ENCODE assay signal across 1 cellular context in genomic region chr1:28648493-28649238, GRCh38.
TF ChIP-seq lines count a peak whose summit lies in the region.

Gene RNU11 (plus strand): TSS chr1:28648600.

TF ChIP-seq in K562, 482 proteins besides CTCF, POLR2A, EP300 and RAD21 (continued from another document and continues in another):
- TF ChIP-seq PATZ1 (CRISPR knock-in tag; IDR thresholded peaks at IDR 0.05; ENCODE audit: borderline replicate concordance) (peak; percentile 97), ZNF609 (CRISPR knock-in tag; IDR thresholded peaks at IDR 0.05; ENCODE audit: borderline replicate concordance) (peak; percentile 93; the same call in 1 of the 2 replicates), ZNF282 (CRISPR knock-in tag; IDR thresholded peaks at IDR 0.05) (no peak), BRD9 (IDR thresholded peaks at IDR 0.05; ENCODE audit: low read depth, partially characterized antibody) (peak; percentile 96), IRF9 (tag; IDR thresholded peaks at IDR 0.05) (peak; percentile 91), ZFP30 (CRISPR knock-in tag; IDR thresholded peaks at IDR 0.05; ENCODE audit: borderline replicate concordance) (peak; percentile 97; the same call in 1 of the 2 replicates), MCM5 (IDR thresholded peaks at IDR 0.05; ENCODE audit: low read depth) (no peak), E4F1 (CRISPR knock-in tag; IDR thresholded peaks at IDR 0.05; ENCODE audit: borderline replicate concordance) (peak; percentile 87), MECOM (CRISPR knock-in tag; IDR thresholded peaks at IDR 0.05) (peak; percentile 77), MITF (IDR thresholded peaks at IDR 0.05) (peak; percentile 73), CEBPG (CRISPR knock-in tag; IDR thresholded peaks at IDR 0.05) (peak; percentile 82), CEBPG (tag; conservative IDR thresholded peaks at IDR 0.05 in 1 of 2, IDR thresholded peaks at IDR 0.05 in 1 of 2) (peak; percentile 78 to 92; a peak in 3 of 4 replicates), ZKSCAN8 (CRISPR knock-in tag; IDR thresholded peaks at IDR 0.05) (peak; percentile 77; the same call in 1 of the 2 replicates), REST (CRISPR knock-in tag; IDR thresholded peaks at IDR 0.05; ENCODE audit: low read depth) (peak; percentile 65; the same call in 1 of the 2 replicates), NELFE (IDR thresholded peaks at IDR 0.05; ENCODE audit: insufficient read depth, insufficient read length) (peak; percentile 92), TCF15 (CRISPR knock-in tag; IDR thresholded peaks at IDR 0.05) (peak; percentile 90), NFE2 (IDR thresholded peaks at IDR 0.05; ENCODE audit: low read depth) (peak; percentile 68), ZNF384 (IDR thresholded peaks at IDR 0.05; ENCODE audit: low read depth, low read length) (peak; percentile 98), NFE2L1 (tag; IDR thresholded peaks at IDR 0.05; ENCODE audit: borderline replicate concordance, low read depth) (no peak), COPS2 (conservative IDR thresholded peaks at IDR 0.05) (no peak), ZC3H8 (IDR thresholded peaks at IDR 0.05) (peak; percentile 100), SIN3A (IDR thresholded peaks at IDR 0.05; ENCODE audit: borderline replicate concordance in 2 of 2, control insufficient read depth in 1 of 2, low read depth in 2 of 2, low read length in 2 of 2) (peak; percentile 98 to 99), ZNF41 (CRISPR knock-in tag; conservative IDR thresholded peaks at IDR 0.05) (peak; percentile 93), TFAP4 (CRISPR knock-in tag; IDR thresholded peaks at IDR 0.05; ENCODE audit: borderline replicate concordance) (peak; percentile 83), GTF2A2 (tag; IDR thresholded peaks at IDR 0.05) (peak; percentile 100), ZNF121 (CRISPR knock-in tag; conservative IDR thresholded peaks at IDR 0.05) (no peak), TRIM24 (IDR thresholded peaks at IDR 0.05) (peak; percentile 79 to 90), RAD51 (IDR thresholded peaks at IDR 0.05; ENCODE audit: borderline replicate concordance, low read depth) (peak; percentile 62), ZNF507 (tag; conservative IDR thresholded peaks at IDR 0.05) (no peak), RBM17 (IDR thresholded peaks at IDR 0.05; ENCODE audit: borderline replicate concordance, low read depth, low read length) (no peak), PPARD (CRISPR knock-in tag; IDR thresholded peaks at IDR 0.05) (peak; percentile 70), KLF10 (CRISPR knock-in tag; IDR thresholded peaks at IDR 0.05) (peak; percentile 97; the same call in 1 of the 2 replicates), HMBOX1 (IDR thresholded peaks at IDR 0.05) (peak; percentile 83)
